36 cellular contexts compared by ENCODE assay signal in the genomic region with DNA sequence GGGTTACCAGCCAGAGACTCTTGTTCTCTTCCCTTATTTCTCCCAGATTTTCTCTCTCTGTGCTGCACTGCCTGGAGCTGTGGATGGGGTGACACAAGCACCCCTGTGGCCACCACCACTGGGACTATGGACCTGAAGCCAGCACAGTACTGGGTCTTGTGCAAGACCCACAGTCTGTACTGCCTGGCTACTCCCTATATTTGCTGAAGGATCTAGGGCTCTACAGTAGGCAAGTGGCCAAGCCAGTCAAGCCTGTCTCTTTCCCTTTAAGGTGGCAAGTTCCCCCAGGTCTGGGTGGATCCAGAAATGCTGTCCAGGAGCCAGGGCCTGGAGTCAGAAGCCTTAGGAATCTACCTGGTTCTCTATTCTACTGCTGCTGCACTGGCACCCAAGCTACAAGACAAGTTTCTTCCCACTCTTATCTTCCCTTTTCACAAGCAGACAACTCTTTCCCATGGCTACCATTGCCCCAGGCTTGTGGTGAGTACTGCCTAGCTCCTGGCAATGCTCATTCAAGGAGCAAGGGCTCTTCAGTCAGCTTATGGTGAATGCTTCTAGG. TPM values are rescaled to one million over a fixed set of nuclear protein-coding genes. Genes with fewer than 3 reads are reported as not detected.
"Had no signal": no experiment of that assay in that cellular context is flagged by ENCODE, and none has a peak within 500 bp of the region (broad histone marks: within the 10 kb centered on the region; RNA-seq: fewer than 3 reads in every experiment).

No MANE protein-coding gene starts in this region.

- DNase-seq: activated B cell treated with CpG ODN at 0.5 μM for 24 hours; activated CD4-positive, alpha-beta T cell treated with anti-CD3 and anti-CD28 coated beads for 48 hours; activated CD4-positive, alpha-beta T cell treated with anti-CD3 and anti-CD28 coated beads, Interleukin-2, amount 50 U/mL, for 1 hour; activated CD4-positive, alpha-beta T cell treated with anti-CD3 and anti-CD28 coated beads, Interleukin-2, amount 50 U/mL, for 48 hours; activated CD8-positive, alpha-beta memory T cell treated with anti-CD3 and anti-CD28 coated beads for 24 hours; activated CD8-positive, alpha-beta T cell treated with anti-CD3 and anti-CD28 coated beads for 36 hours; activated effector memory CD4-positive, alpha-beta T cell treated with Interleukin-2 at 50 U/mL for 16 hours; activated gamma-delta T cell treated with Interleukin-2 at 50 U/mL for 16 hours; activated naive CD4-positive, alpha-beta T cell treated with anti-CD3 and anti-CD28 coated beads, Interleukin-2, amount 50 U/mL, for 16 hours; activated naive CD4-positive, alpha-beta T cell treated with Interleukin-2 at 50 U/mL for 16 hours; activated T-cell treated with anti-CD3 and anti-CD28 coated beads, Interleukin-2, amount 50 U/mL, for 4 hours; amniotic stem cell; anterior cingulate cortex; central memory CD4-positive, alpha-beta T cell; cerebellar nuclear complex; dorsolateral prefrontal cortex; effector memory CD4-positive, alpha-beta T cell; endodermal cell; erythroblast; esophagus squamous epithelium; foreskin melanocyte; heart right ventricle; T-helper 1 cell; T-helper 17 cell; T1000; WERI-Rb-1 had no signal

- H3K27ac ChIP-seq: cardiac muscle cell, coronary artery, dorsolateral prefrontal cortex, esophagus squamous epithelium, gastroesophageal sphincter, heart right ventricle, WERI-Rb-1 had no signal

- ATAC-seq: activated CD4-positive, CD25-positive, alpha-beta regulatory T cell treated with anti-CD3 and anti-CD28 coated beads, Interleukin-2, amount 50 U/mL, for 24 hours; activated CD8-positive, alpha-beta T cell treated with anti-CD3 and anti-CD28 coated beads for 36 hours; activated T-cell treated with anti-CD3 and anti-CD28 coated beads, Interleukin-2, amount 50 U/mL, for 4 hours; activated T-helper 17 cell treated with anti-CD3 and anti-CD28 coated beads, Interleukin-2, amount 50 U/mL, for 72 hours; gastroesophageal sphincter; heart right ventricle; T-helper 17 cell had no signal

- H3K4me1 ChIP-seq: esophagus squamous epithelium, gastroesophageal sphincter had no signal

- H3K4me3 ChIP-seq: cardiac muscle cell, coronary artery, dorsolateral prefrontal cortex, esophagus squamous epithelium, gastroesophageal sphincter, heart right ventricle had no signal

- H3K36me3 ChIP-seq: cardiac muscle cell, esophagus squamous epithelium, gastroesophageal sphincter, heart right ventricle, WERI-Rb-1 had no signal

- H3K27me3 ChIP-seq: cardiac muscle cell, esophagus squamous epithelium, gastroesophageal sphincter, heart right ventricle had no signal

- H3K9me3 ChIP-seq: gastroesophageal sphincter had no signal

RNA-seq across cellular contexts. Expression of gene CT47A1, which starts 28.4 kb away (rescaled TPM):
- total RNA-seq: activated B cell treated with CpG ODN at 0.5 μM for 24 hours; activated CD8-positive, alpha-beta T cell treated with anti-CD3 and anti-CD28 coated beads for 36 hours; activated T-cell treated with anti-CD3 and anti-CD28 coated beads, Interleukin-2, amount 50 U/mL, for 4 hours; activated T-helper 17 cell treated with anti-CD3 and anti-CD28 coated beads, Interleukin-2, amount 50 U/mL, for 72 hours; astrocyte; cardiac muscle cell; dorsolateral prefrontal cortex; endodermal cell; esophagus squamous epithelium; fibroblast of lung; fibroblast of villous mesenchyme; gastroesophageal sphincter; glomerular endothelial cell; heart right ventricle; T-helper 17 cell had no signal
- polyA plus RNA-seq: adipose tissue, cardiac muscle cell, fibroblast of lung, heart right ventricle had no signal

RNA-seq across cellular contexts. Expression of gene CT47A2, which starts 33.2 kb away (rescaled TPM):
- total RNA-seq: activated B cell treated with CpG ODN at 0.5 μM for 24 hours; activated CD8-positive, alpha-beta T cell treated with anti-CD3 and anti-CD28 coated beads for 36 hours; activated T-cell treated with anti-CD3 and anti-CD28 coated beads, Interleukin-2, amount 50 U/mL, for 4 hours; activated T-helper 17 cell treated with anti-CD3 and anti-CD28 coated beads, Interleukin-2, amount 50 U/mL, for 72 hours; astrocyte; cardiac muscle cell; dorsolateral prefrontal cortex; endodermal cell; esophagus squamous epithelium; fibroblast of lung; fibroblast of villous mesenchyme; gastroesophageal sphincter; glomerular endothelial cell; heart right ventricle; T-helper 17 cell had no signal
- polyA plus RNA-seq: adipose tissue, cardiac muscle cell, fibroblast of lung, heart right ventricle had no signal

RNA-seq across cellular contexts. Expression of gene GLUD2, which starts 33.4 kb away (rescaled TPM):
- total RNA-seq: activated B cell treated with CpG ODN at 0.5 μM for 24 hours had no signal

RNA-seq across cellular contexts. Expression of gene CT47A3, which starts 38.1 kb away (rescaled TPM):
- total RNA-seq: activated B cell treated with CpG ODN at 0.5 μM for 24 hours; activated CD8-positive, alpha-beta T cell treated with anti-CD3 and anti-CD28 coated beads for 36 hours; activated T-cell treated with anti-CD3 and anti-CD28 coated beads, Interleukin-2, amount 50 U/mL, for 4 hours; activated T-helper 17 cell treated with anti-CD3 and anti-CD28 coated beads, Interleukin-2, amount 50 U/mL, for 72 hours; astrocyte; cardiac muscle cell; dorsolateral prefrontal cortex; endodermal cell; esophagus squamous epithelium; fibroblast of lung; fibroblast of villous mesenchyme; gastroesophageal sphincter; glomerular endothelial cell; heart right ventricle; T-helper 17 cell had no signal
- polyA plus RNA-seq: adipose tissue, cardiac muscle cell, fibroblast of lung, heart right ventricle had no signal

RNA-seq across cellular contexts. Expression of gene CT47A4, which starts 43.0 kb away (rescaled TPM):
- total RNA-seq: activated B cell treated with CpG ODN at 0.5 μM for 24 hours; activated CD8-positive, alpha-beta T cell treated with anti-CD3 and anti-CD28 coated beads for 36 hours; activated T-cell treated with anti-CD3 and anti-CD28 coated beads, Interleukin-2, amount 50 U/mL, for 4 hours; activated T-helper 17 cell treated with anti-CD3 and anti-CD28 coated beads, Interleukin-2, amount 50 U/mL, for 72 hours; astrocyte; cardiac muscle cell; dorsolateral prefrontal cortex; endodermal cell; esophagus squamous epithelium; fibroblast of lung; fibroblast of villous mesenchyme; gastroesophageal sphincter; glomerular endothelial cell; heart right ventricle; T-helper 17 cell had no signal
- polyA plus RNA-seq: adipose tissue, cardiac muscle cell, fibroblast of lung, heart right ventricle had no signal
